In the genomic region with DNA sequence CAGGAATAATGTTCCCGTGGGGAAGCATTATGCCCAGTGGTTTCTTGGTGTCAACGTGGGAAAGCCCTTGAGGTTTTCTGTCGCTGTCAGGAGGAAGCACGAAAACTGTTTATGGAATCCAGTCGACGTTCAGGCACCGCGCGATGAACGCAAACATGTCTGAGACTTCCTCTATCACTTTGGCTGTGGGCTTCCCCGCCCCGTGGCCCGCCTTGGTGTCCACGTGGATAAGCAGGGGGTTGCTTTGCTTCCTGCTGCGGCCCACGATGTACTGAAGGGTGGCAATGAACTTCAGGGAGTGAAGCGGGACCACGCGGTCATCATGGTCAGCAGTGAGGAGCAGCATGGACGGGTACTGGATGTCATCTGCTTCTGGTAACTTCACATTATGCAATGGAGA, we compare ENCODE assay signal across 20 cellular contexts.
"Had no signal": no experiment of that assay in that cellular context is flagged by ENCODE, and none has a peak within 500 bp of the region (broad histone marks: within the 10 kb centered on the region; RNA-seq: fewer than 3 reads in every experiment).

No MANE protein-coding gene starts in this region.

- H3K9me3 ChIP-seq: MG63, SK-N-SH had no signal

- DNase-seq: Karpas-422, KG1, MG63, NCI-H1092, NCI-H1436, NCI-H187, NCI-H2029, NCI-H2081 treated with DMSO at 0.1 percent for 48 hours, NCI-H2171, NCI-H226, NCI-H446, NCI-H510A, NCI-H524 treated with DMSO at 0.1 percent for 48 hours, NCI-H69, NCI-H774, RPMI8226, SHP77, SK-N-SH had no signal

- H3K27ac ChIP-seq: HL-60 had no signal

- FAIRE-seq: RCC 7860 had no signal

- H3K4me3 ChIP-seq: MG63 had no signal

- H3K27me3 ChIP-seq: MG63 had no signal
